In the genomic region with DNA sequence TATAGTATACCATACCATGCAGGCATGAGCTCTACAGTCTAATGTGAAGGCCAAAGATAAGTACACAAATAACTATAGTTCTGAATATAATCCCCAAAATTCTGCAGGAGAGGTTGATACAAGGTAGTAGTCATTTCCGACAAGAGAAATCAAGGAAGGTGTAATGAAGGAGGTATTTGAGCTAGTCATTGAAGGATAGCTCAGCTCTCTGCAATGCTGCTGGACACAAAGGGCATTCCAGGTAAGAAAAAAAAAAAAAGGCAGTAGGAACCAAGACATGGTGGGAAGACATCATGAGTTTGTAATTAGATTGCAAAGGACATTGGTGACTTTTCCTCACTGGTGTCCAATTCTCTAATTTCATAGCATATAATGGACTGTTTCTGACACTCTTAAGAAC, we compare ENCODE assay signal across 35 cellular contexts.
"Had no signal": no experiment of that assay in that cellular context is flagged by ENCODE, and none has a peak within 500 bp of the region (broad histone marks: within the 10 kb centered on the region; RNA-seq: fewer than 3 reads in every experiment).

No MANE protein-coding gene starts in this region.

- ATAC-seq: activated CD8-positive, alpha-beta T cell treated with anti-CD3 and anti-CD28 coated beads for 36 hours; activated naive CD8-positive, alpha-beta T cell treated with anti-CD3 and anti-CD28 coated beads, Interleukin-2, amount 50 U/mL, for 24 hours; activated T-cell treated with anti-CD3 and anti-CD28 coated beads, Interleukin-2, amount 50 U/mL, for 4 hours; activated T-cell treated with anti-CD3 and anti-CD28 coated beads, Interleukin-2, amount 50 U/mL, for 72 hours; activated T-helper 17 cell treated with anti-CD3 and anti-CD28 coated beads, Interleukin-2, amount 50 U/mL, for 72 hours; body of pancreas had no signal

- H3K4me1 ChIP-seq: ascending aorta, body of pancreas had no signal

- H3K27me3 Mint-ChIP-seq: activated B cell treated with CpG ODN at 0.5 μM for 24 hours; activated naive CD4-positive, alpha-beta T cell treated with anti-CD3 and anti-CD28 coated beads, Interleukin-2, amount 10 ng/mL, durations not matched to agents 7 days and 5 days; activated naive CD8-positive, alpha-beta T cell treated with anti-CD3 and anti-CD28 coated beads, Interleukin-2, amount 50 U/mL, for 24 hours had no signal

- H3K9me3 Mint-ChIP-seq: activated B cell treated with CpG ODN at 0.5 μM for 24 hours; activated CD4-positive, alpha-beta memory T cell treated with anti-CD3 and anti-CD28 coated beads for 36 hours; activated CD4-positive, alpha-beta T cell treated with anti-CD3 and anti-CD28 coated beads, Interleukin-2, amount 10 ng/mL, durations not matched to agents 24 days and 14 days; activated naive CD4-positive, alpha-beta T cell treated with anti-CD3 and anti-CD28 coated beads, Interleukin-2, amount 10 ng/mL, durations not matched to agents 7 days and 5 days; activated naive CD4-positive, alpha-beta T cell treated with anti-CD3 and anti-CD28 coated beads, Interleukin-2, amount 50 U/mL, for 24 hours; activated naive CD8-positive, alpha-beta T cell treated with anti-CD3 and anti-CD28 coated beads, Interleukin-2, amount 10 ng/mL, durations not matched to agents 7 days and 5 days; activated naive CD8-positive, alpha-beta T cell treated with anti-CD3 and anti-CD28 coated beads, Interleukin-2, amount 50 U/mL, for 24 hours; activated T-cell treated with anti-CD3 and anti-CD28 coated beads, Interleukin-2, amount 50 U/mL, for 4 hours; activated T-helper 1 cell treated with anti-CD3 and anti-CD28 coated beads, Interleukin-12 subunit alpha, Interleukin-12 subunit beta, Interleukin-2, Interleukin-4 antibody, amounts not matched to agents 30 ng/mL and 10 ng/mL and 1 ng/mL, durations not matched to agents 14 hours and 24 hours and 36 hours; activated T-helper 17 cell treated with anti-CD3 and anti-CD28 coated beads, Interleukin-2, amount 50 U/mL, for 72 hours; T-helper 1 cell treated with Interleukin-12 subunit alpha and Interleukin-12 subunit beta and Interleukin-4 antibody, amounts not matched to agents 30 μg/mL and 1 μg/mL, for 36 hours; T-helper 2 cell treated with Interferon-gamma antibody and Interleukin-4, amounts not matched to agents 5 μg/mL and 100 μg/mL, for 36 hours had no signal

- H3K4me3 ChIP-seq: ascending aorta, body of pancreas had no signal

- H3K9me3 ChIP-seq: ascending aorta, body of pancreas had no signal

- FAIRE-seq: TTC549 had no signal

- H3K27ac ChIP-seq: ascending aorta, body of pancreas, brain microvascular endothelial cell, VCaP had no signal

- H3K4me1 Mint-ChIP-seq: activated B cell treated with CpG ODN at 0.5 μM for 24 hours; activated CD4-positive, alpha-beta T cell treated with anti-CD3 and anti-CD28 coated beads, Interleukin-2, amount 10 ng/mL, durations not matched to agents 24 days and 14 days; activated naive CD4-positive, alpha-beta T cell treated with anti-CD3 and anti-CD28 coated beads, Interleukin-2, amount 10 ng/mL, durations not matched to agents 7 days and 5 days; activated naive CD4-positive, alpha-beta T cell treated with anti-CD3 and anti-CD28 coated beads, Interleukin-2, amount 50 U/mL, for 24 hours; activated naive CD8-positive, alpha-beta T cell treated with anti-CD3 and anti-CD28 coated beads, Interleukin-2, amount 10 ng/mL, durations not matched to agents 7 days and 5 days; activated naive CD8-positive, alpha-beta T cell treated with anti-CD3 and anti-CD28 coated beads, Interleukin-2, amount 50 U/mL, for 24 hours; activated T-helper 17 cell treated with anti-CD3 and anti-CD28 coated beads, Interleukin-2, amount 50 U/mL, for 72 hours had no signal

- DNase-seq: activated B cell treated with CpG ODN at 0.5 μM for 24 hours; activated CD4-positive, alpha-beta memory T cell treated with anti-CD3 and anti-CD28 coated beads for 36 hours; activated CD4-positive, alpha-beta T cell treated with anti-CD3 and anti-CD28 coated beads for 4 hours; activated CD4-positive, alpha-beta T cell treated with anti-CD3 and anti-CD28 coated beads, Interleukin-2, amount 10 ng/mL, durations not matched to agents 24 days and 14 days; activated CD4-positive, alpha-beta T cell treated with anti-CD3 and anti-CD28 coated beads, Interleukin-2, amount 50 U/mL, for 1 hour; activated CD4-positive, alpha-beta T cell treated with anti-CD3 and anti-CD28 coated beads, Interleukin-2, amount 50 U/mL, for 4 hours; activated CD4-positive, CD25-positive, alpha-beta regulatory T cell treated with anti-CD3 and anti-CD28 coated beads, Interleukin-2, amount 50 U/mL, for 72 hours; activated CD8-positive, alpha-beta memory T cell treated with anti-CD3 and anti-CD28 coated beads, Interleukin-2, amount 50 U/mL, for 4 hours; activated CD8-positive, alpha-beta T cell treated with anti-CD3 and anti-CD28 coated beads for 36 hours; activated gamma-delta T cell; activated naive CD4-positive, alpha-beta T cell treated with anti-CD3 and anti-CD28 coated beads, Interleukin-2, amount 10 ng/mL, durations not matched to agents 7 days and 5 days; activated naive CD4-positive, alpha-beta T cell treated with Interleukin-2 at 50 U/mL for 16 hours; activated naive CD8-positive, alpha-beta T cell treated with anti-CD3 and anti-CD28 coated beads, Interleukin-2, amount 10 ng/mL, durations not matched to agents 7 days and 5 days; activated naive CD8-positive, alpha-beta T cell treated with anti-CD3 and anti-CD28 coated beads, Interleukin-2, amount 50 U/mL, for 24 hours; activated T-cell treated with anti-CD3 and anti-CD28 coated beads for 4 hours; activated T-cell treated with anti-CD3 and anti-CD28 coated beads, Interleukin-2, amount 50 U/mL, for 1 hour; activated T-cell treated with anti-CD3 and anti-CD28 coated beads, Interleukin-2, amount 50 U/mL, for 4 hours; activated T-cell treated with anti-CD3 and anti-CD28 coated beads, Interleukin-2, amount 50 U/mL, for 72 hours; amygdala; anterior cingulate cortex; body of pancreas; brain microvascular endothelial cell; central memory CD4-positive, alpha-beta T cell; T-helper 1 cell; T-helper 2 cell; T-helper 9 cell had no signal

- H3K27me3 ChIP-seq: ascending aorta, body of pancreas, brain microvascular endothelial cell had no signal

- H3K36me3 Mint-ChIP-seq: activated CD4-positive, alpha-beta memory T cell treated with anti-CD3 and anti-CD28 coated beads for 36 hours; activated naive CD4-positive, alpha-beta T cell treated with anti-CD3 and anti-CD28 coated beads, Interleukin-2, amount 10 ng/mL, durations not matched to agents 7 days and 5 days; activated naive CD4-positive, alpha-beta T cell treated with anti-CD3 and anti-CD28 coated beads, Interleukin-2, amount 50 U/mL, for 24 hours; activated naive CD8-positive, alpha-beta T cell; activated naive CD8-positive, alpha-beta T cell treated with anti-CD3 and anti-CD28 coated beads, Interleukin-2, amount 10 ng/mL, durations not matched to agents 7 days and 5 days had no signal

- H3K4me3 Mint-ChIP-seq: activated B cell treated with CpG ODN at 0.5 μM for 24 hours; activated CD4-positive, alpha-beta memory T cell treated with anti-CD3 and anti-CD28 coated beads for 36 hours; activated CD4-positive, alpha-beta T cell treated with anti-CD3 and anti-CD28 coated beads, Interleukin-2, amount 10 ng/mL, durations not matched to agents 24 days and 14 days; activated CD8-positive, alpha-beta T cell treated with anti-CD3 and anti-CD28 coated beads for 36 hours; activated naive CD4-positive, alpha-beta T cell treated with anti-CD3 and anti-CD28 coated beads, Interleukin-2, amount 10 ng/mL, durations not matched to agents 7 days and 5 days; activated naive CD4-positive, alpha-beta T cell treated with anti-CD3 and anti-CD28 coated beads, Interleukin-2, amount 50 U/mL, for 24 hours; activated naive CD8-positive, alpha-beta T cell; activated naive CD8-positive, alpha-beta T cell treated with anti-CD3 and anti-CD28 coated beads, Interleukin-2, amount 10 ng/mL, durations not matched to agents 7 days and 5 days; activated naive CD8-positive, alpha-beta T cell treated with anti-CD3 and anti-CD28 coated beads, Interleukin-2, amount 50 U/mL, for 24 hours; activated T-cell treated with anti-CD3 and anti-CD28 coated beads, Interleukin-2, amount 50 U/mL, for 4 hours; activated T-cell treated with anti-CD3 and anti-CD28 coated beads, Interleukin-2, amount 50 U/mL, for 72 hours; activated T-helper 1 cell treated with anti-CD3 and anti-CD28 coated beads, Interleukin-12 subunit alpha, Interleukin-12 subunit beta, Interleukin-2, Interleukin-4 antibody, amounts not matched to agents 30 ng/mL and 10 ng/mL and 1 ng/mL, durations not matched to agents 14 hours and 24 hours and 36 hours; activated T-helper 17 cell treated with anti-CD3 and anti-CD28 coated beads, Interleukin-2, amount 50 U/mL, for 72 hours; T-helper 1 cell treated with Interleukin-12 subunit alpha and Interleukin-12 subunit beta and Interleukin-4 antibody, amounts not matched to agents 30 μg/mL and 1 μg/mL, for 36 hours; T-helper 2 cell treated with Interferon-gamma antibody and Interleukin-4, amounts not matched to agents 5 μg/mL and 100 μg/mL, for 36 hours had no signal

- H3K36me3 ChIP-seq: ascending aorta, brain microvascular endothelial cell had no signal

- H3K27ac Mint-ChIP-seq: activated B cell treated with CpG ODN at 0.5 μM for 24 hours; activated CD4-positive, alpha-beta memory T cell treated with anti-CD3 and anti-CD28 coated beads for 36 hours; activated CD4-positive, alpha-beta T cell treated with anti-CD3 and anti-CD28 coated beads, Interleukin-2, amount 10 ng/mL, durations not matched to agents 24 days and 14 days; activated CD8-positive, alpha-beta T cell treated with anti-CD3 and anti-CD28 coated beads for 36 hours; activated naive CD4-positive, alpha-beta T cell treated with anti-CD3 and anti-CD28 coated beads, Interleukin-2, amount 10 ng/mL, durations not matched to agents 7 days and 5 days; activated naive CD4-positive, alpha-beta T cell treated with anti-CD3 and anti-CD28 coated beads, Interleukin-2, amount 50 U/mL, for 24 hours; activated naive CD8-positive, alpha-beta T cell; activated naive CD8-positive, alpha-beta T cell treated with anti-CD3 and anti-CD28 coated beads, Interleukin-2, amount 10 ng/mL, durations not matched to agents 7 days and 5 days; activated naive CD8-positive, alpha-beta T cell treated with anti-CD3 and anti-CD28 coated beads, Interleukin-2, amount 50 U/mL, for 24 hours; activated T-cell treated with anti-CD3 and anti-CD28 coated beads, Interleukin-2, amount 50 U/mL, for 72 hours; activated T-helper 1 cell treated with anti-CD3 and anti-CD28 coated beads, Interleukin-12 subunit alpha, Interleukin-12 subunit beta, Interleukin-2, Interleukin-4 antibody, amounts not matched to agents 30 ng/mL and 10 ng/mL and 1 ng/mL, durations not matched to agents 14 hours and 24 hours and 36 hours; activated T-helper 17 cell treated with anti-CD3 and anti-CD28 coated beads, Interleukin-2, amount 50 U/mL, for 72 hours; T-helper 1 cell treated with Interleukin-12 subunit alpha and Interleukin-12 subunit beta and Interleukin-4 antibody, amounts not matched to agents 30 μg/mL and 1 μg/mL, for 36 hours; T-helper 2 cell treated with Interferon-gamma antibody and Interleukin-4, amounts not matched to agents 5 μg/mL and 100 μg/mL, for 36 hours had no signal
